ENCODE assay signal across 17 cellular contexts in the genomic region with DNA sequence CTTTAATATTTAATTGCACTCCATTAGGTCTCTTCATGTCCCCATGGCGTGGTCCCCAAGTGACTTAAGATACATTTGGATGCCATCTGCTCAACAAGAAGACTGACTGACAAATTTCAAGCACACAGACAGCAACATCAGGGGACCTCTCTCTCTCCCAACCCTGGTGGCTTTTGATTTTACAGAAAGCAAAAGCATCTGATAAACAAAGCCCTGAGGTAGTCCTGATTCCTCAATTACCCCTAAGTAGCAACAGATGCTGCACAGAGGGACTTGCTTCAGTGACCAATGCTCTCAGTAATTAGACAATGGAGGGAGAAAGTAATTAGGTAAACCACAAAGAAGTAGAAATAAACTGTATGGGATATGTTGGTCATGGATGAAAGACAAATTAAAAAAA.
DNase-seq lines count a peak whose midpoint lies in the region; TF ChIP-seq lines count a peak whose summit lies in the region.
"Had no signal": no experiment of that assay in that cellular context is flagged by ENCODE, and none has a peak within 500 bp of the region (broad histone marks: within the 10 kb centered on the region; RNA-seq: fewer than 3 reads in every experiment).

No MANE protein-coding gene starts in this region.

- in situ Hi-C loops in GM13976 (cut with MboI; ENCODE audit: low sequenced_read_pairs, unreplicated experiment), result no loop called here

- peaks cover 10% of the 10 kb centered on the region for H3K9me3 Mint-ChIP-seq in activated naive CD4-positive, alpha-beta T cell treated with anti-CD3 and anti-CD28 coated beads, Interleukin-2, amount 50 U/mL, for 24 hours
- no peaks in the 10 kb centered on the region for H3K9me3 Mint-ChIP-seq in activated naive CD4-positive, alpha-beta T cell treated with anti-CD3 and anti-CD28 coated beads, Interleukin-2, amount 10 ng/mL, durations not matched to agents 7 days and 5 days
- H3K9me3 Mint-ChIP-seq: CD8-positive, alpha-beta T cell; HFFc6 had no signal

- peaks cover 55% of the 10 kb centered on the region for H3K4me1 Mint-ChIP-seq in activated naive CD4-positive, alpha-beta T cell treated with anti-CD3 and anti-CD28 coated beads, Interleukin-2, amount 50 U/mL, for 24 hours
- H3K4me1 Mint-ChIP-seq in activated naive CD4-positive, alpha-beta T cell treated with anti-CD3 and anti-CD28 coated beads, Interleukin-2, amount 10 ng/mL, durations not matched to agents 7 days and 5 days, result peaks cover 31% of the 10 kb centered on the region
- H3K4me1 Mint-ChIP-seq: B cell had no signal

- no peak overlapping the region for H3K4me3 Mint-ChIP-seq in activated naive CD4-positive, alpha-beta T cell treated with anti-CD3 and anti-CD28 coated beads, Interleukin-2, amount 50 U/mL, for 24 hours
- no peak overlapping the region for H3K4me3 Mint-ChIP-seq in activated naive CD4-positive, alpha-beta T cell treated with anti-CD3 and anti-CD28 coated beads, Interleukin-2, amount 10 ng/mL, durations not matched to agents 7 days and 5 days
- H3K4me3 Mint-ChIP-seq: B cell; CD8-positive, alpha-beta T cell; HFFc6 had no signal

- DNase-seq in activated naive CD4-positive, alpha-beta T cell treated with anti-CD3 and anti-CD28 coated beads, Interleukin-2, amount 10 ng/mL, durations not matched to agents 7 days and 5 days, result no peak
- peak; percentile 41 for DNase-seq in RPMI7951 (ENCODE audit: low read depth)
- DNase-seq in WERI-Rb-1, result peak; percentile 30
- no peak for DNase-seq in foreskin melanocyte
- DNase-seq in A172 (ENCODE audit: low spot score), result no peak
- DNase-seq in GM13976 (ENCODE audit: low spot score), result no peak
- DNase-seq: 8988T; ACHN; CD8-positive, alpha-beta T cell; COR-L47; DND-41; GDM1; HCEC 1CT; HFFc6 had no signal

- H3K36me3 ChIP-seq in WERI-Rb-1, result no peaks in the 10 kb centered on the region

- CTCF ChIA-PET in activated naive CD4-positive, alpha-beta T cell treated with anti-CD3 and anti-CD28 coated beads, Interleukin-2, amount 10 ng/mL, durations not matched to agents 7 days and 5 days (lab: Charles Lee), result no interaction called here

- H3K4me3 ChIP-seq in WERI-Rb-1 (ENCODE audit: low read depth, low read length), result no peak overlapping the region

- H3K27me3 Mint-ChIP-seq in activated naive CD4-positive, alpha-beta T cell treated with anti-CD3 and anti-CD28 coated beads, Interleukin-2, amount 50 U/mL, for 24 hours, result no peaks in the 10 kb centered on the region
- no peaks in the 10 kb centered on the region for H3K27me3 Mint-ChIP-seq in activated naive CD4-positive, alpha-beta T cell treated with anti-CD3 and anti-CD28 coated beads, Interleukin-2, amount 10 ng/mL, durations not matched to agents 7 days and 5 days
- H3K27me3 Mint-ChIP-seq: B cell had no signal

- H3K36me3 Mint-ChIP-seq in activated naive CD4-positive, alpha-beta T cell treated with anti-CD3 and anti-CD28 coated beads, Interleukin-2, amount 50 U/mL, for 24 hours, result peaks cover 4% of the 10 kb centered on the region
- H3K36me3 Mint-ChIP-seq in activated naive CD4-positive, alpha-beta T cell treated with anti-CD3 and anti-CD28 coated beads, Interleukin-2, amount 10 ng/mL, durations not matched to agents 7 days and 5 days, result peaks cover 8% of the 10 kb centered on the region
- H3K36me3 Mint-ChIP-seq: CD8-positive, alpha-beta T cell had no signal

- H3K27ac ChIP-seq in WERI-Rb-1, result 0 out of 2 replicates have a peak overlapping the region, but pooled peaks have one; percentile 1
- H3K27ac ChIP-seq: C4-2B had no signal

- TF ChIP-seq CTCF in WERI-Rb-1 (IDR thresholded peaks at IDR 0.05; ENCODE audit: low read depth, low read length), result no peak
- TF ChIP-seq CTCF in GM13976 (IDR thresholded peaks at IDR 0.05; ENCODE audit: borderline replicate concordance, control extremely low read depth, extremely low read depth, insufficient read depth, missing control alignments), result no peak

- H3K27me3 ChIP-seq in WERI-Rb-1 (ENCODE audit: insufficient read depth, low read depth, severe bottlenecking), result no peaks in the 10 kb centered on the region

- H3K9me3 ChIP-seq in WERI-Rb-1 (ENCODE audit: severe bottlenecking), result no peaks in the 10 kb centered on the region

- H3K27ac Mint-ChIP-seq in activated naive CD4-positive, alpha-beta T cell treated with anti-CD3 and anti-CD28 coated beads, Interleukin-2, amount 50 U/mL, for 24 hours, result peak overlapping the region; percentile 71
- H3K27ac Mint-ChIP-seq in activated naive CD4-positive, alpha-beta T cell treated with anti-CD3 and anti-CD28 coated beads, Interleukin-2, amount 10 ng/mL, durations not matched to agents 7 days and 5 days, result no peak overlapping the region
- H3K27ac Mint-ChIP-seq: B cell; CD8-positive, alpha-beta T cell; HFFc6 had no signal

Comparison
In these comparisons a context has a peak if more than half of its experiments do, and no peak if none do; other contexts are left out.
1. DNase-seq: peak in RPMI7951 (single experiment) and WERI-Rb-1 (single experiment); none in activated naive CD4-positive, alpha-beta T cell treated with anti-CD3 and anti-CD28 coated beads, Interleukin-2, amount 10 ng/mL, durations not matched to agents 7 days and 5 days (single experiment), foreskin melanocyte (single experiment), A172 (single experiment) and GM13976 (single experiment).